35 cellular contexts compared by ENCODE assay signal in the genomic region with DNA sequence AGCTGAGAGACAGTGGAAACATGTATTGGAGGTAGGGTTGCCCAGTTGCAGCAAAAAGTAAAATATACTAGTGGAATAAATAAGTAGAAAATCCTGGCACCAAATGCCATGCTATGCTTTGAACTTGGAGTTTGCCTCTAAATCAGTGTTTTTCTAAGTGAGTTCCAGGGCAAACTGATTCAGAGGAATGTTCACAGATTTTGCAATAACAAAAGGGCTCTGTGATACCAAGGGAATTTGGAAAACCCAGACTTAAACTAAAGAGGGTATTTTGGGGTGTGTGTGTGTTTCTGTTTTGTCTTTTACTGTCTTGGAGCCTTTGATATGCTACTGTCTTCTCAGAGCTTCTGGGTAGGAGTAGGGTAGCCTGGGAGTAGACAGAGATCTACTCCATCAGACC. TPM values are rescaled to one million over a fixed set of nuclear protein-coding genes. Genes with fewer than 3 reads are reported as not detected.
"Had no signal": no experiment of that assay in that cellular context is flagged by ENCODE, and none has a peak within 500 bp of the region (broad histone marks: within the 10 kb centered on the region; RNA-seq: fewer than 3 reads in every experiment).

No MANE protein-coding gene starts in this region.

- H3K4me1 ChIP-seq: Peyer's patch, SJSA1 had no signal

- H3K9me3 ChIP-seq: Peyer's patch, SJSA1, SK-N-SH had no signal

- H3K27me3 ChIP-seq: Peyer's patch, SJSA1 had no signal

- H3K4me3 Mint-ChIP-seq: activated B cell treated with CpG ODN at 0.5 μM for 24 hours; activated CD4-positive, alpha-beta memory T cell treated with anti-CD3 and anti-CD28 coated beads for 36 hours; activated naive CD4-positive, alpha-beta T cell treated with anti-CD3 and anti-CD28 coated beads for 36 hours; activated T-cell treated with anti-CD3 and anti-CD28 coated beads, Interleukin-2, amount 50 U/mL, for 4 hours; activated T-helper 1 cell treated with anti-CD3 and anti-CD28 coated beads, Interleukin-12 subunit alpha, Interleukin-12 subunit beta, Interleukin-2, Interleukin-4 antibody, amounts not matched to agents 30 ng/mL and 10 ng/mL and 1 ng/mL, durations not matched to agents 14 hours and 24 hours and 36 hours; central memory CD8-positive, alpha-beta T cell had no signal

- H3K27ac ChIP-seq: cardiac muscle cell, Peyer's patch, SJSA1, VCaP had no signal

- H3K4me2 ChIP-seq: SK-N-SH had no signal

- ATAC-seq: activated naive CD4-positive, alpha-beta T cell treated with anti-CD3 and anti-CD28 coated beads, Interleukin-2, amount 50 U/mL, for 72 hours; activated T-cell treated with anti-CD3 and anti-CD28 coated beads, Interleukin-2, amount 50 U/mL, for 4 hours; PC-3 had no signal

- H3K36me3 ChIP-seq: cardiac muscle cell, Peyer's patch, SJSA1 had no signal

- H3K36me3 Mint-ChIP-seq: activated naive CD4-positive, alpha-beta T cell treated with anti-CD3 and anti-CD28 coated beads, Interleukin-2, amount 50 U/mL, for 72 hours had no signal

- H3K4me3 ChIP-seq: cardiac muscle cell, Peyer's patch, SJSA1 had no signal

- H3K9me3 Mint-ChIP-seq: activated B cell treated with CpG ODN at 0.5 μM for 24 hours; activated CD4-positive, alpha-beta memory T cell treated with anti-CD3 and anti-CD28 coated beads for 36 hours; activated naive CD4-positive, alpha-beta T cell treated with anti-CD3 and anti-CD28 coated beads for 36 hours; activated naive CD4-positive, alpha-beta T cell treated with anti-CD3 and anti-CD28 coated beads, Interleukin-2, amount 50 U/mL, for 72 hours; activated T-cell treated with anti-CD3 and anti-CD28 coated beads, Interleukin-2, amount 50 U/mL, for 4 hours; activated T-helper 1 cell treated with anti-CD3 and anti-CD28 coated beads, Interleukin-12 subunit alpha, Interleukin-12 subunit beta, Interleukin-2, Interleukin-4 antibody, amounts not matched to agents 30 ng/mL and 10 ng/mL and 1 ng/mL, durations not matched to agents 14 hours and 24 hours and 36 hours; central memory CD8-positive, alpha-beta T cell had no signal

- DNase-seq: activated B cell treated with CpG ODN at 0.5 μM for 24 hours; activated CD4-positive, alpha-beta memory T cell treated with anti-CD3 and anti-CD28 coated beads for 36 hours; activated CD4-positive, alpha-beta T cell treated with anti-CD3 and anti-CD28 coated beads for 4 hours; activated CD4-positive, alpha-beta T cell treated with anti-CD3 and anti-CD28 coated beads, Interleukin-2, amount 50 U/mL, for 1 hour; activated CD4-positive, CD25-positive, alpha-beta regulatory T cell treated with anti-CD3 and anti-CD28 coated beads, Interleukin-2, amount 50 U/mL, for 72 hours; activated CD8-positive, alpha-beta memory T cell treated with anti-CD3 and anti-CD28 coated beads, Interleukin-2, amount 50 U/mL, for 4 hours; activated gamma-delta T cell treated with Interleukin-2 at 50 U/mL for 16 hours; activated naive CD4-positive, alpha-beta T cell treated with anti-CD3 and anti-CD28 coated beads for 36 hours; activated T-cell treated with anti-CD3 and anti-CD28 coated beads for 4 hours; activated T-cell treated with anti-CD3 and anti-CD28 coated beads, Interleukin-2, amount 50 U/mL, for 4 hours; anterior cingulate cortex; Karpas-422; KBM-7; NCI-H1105; NCI-H1417 treated with DMSO at 0.1 percent for 48 hours; NCI-H187 treated with DMSO at 0.1 percent for 48 hours; NCI-H2081; NCI-H2171 treated with DMSO at 0.1 percent for 48 hours; NCI-H226; NCI-H446 treated with DMSO at 0.1 percent for 48 hours; NCI-H524; NCI-H69; PC-3; Peyer's patch; RPMI8226; SHP77 treated with DMSO at 0.1 percent for 48 hours; SK-N-SH; T-helper 2 cell; T-helper 9 cell had no signal

- H3K9ac ChIP-seq: SK-N-SH had no signal

- H3K4me1 Mint-ChIP-seq: activated B cell treated with CpG ODN at 0.5 μM for 24 hours; central memory CD8-positive, alpha-beta T cell had no signal

- H3K27ac Mint-ChIP-seq: activated B cell treated with CpG ODN at 0.5 μM for 24 hours; activated CD4-positive, alpha-beta memory T cell treated with anti-CD3 and anti-CD28 coated beads for 36 hours; activated naive CD4-positive, alpha-beta T cell treated with anti-CD3 and anti-CD28 coated beads for 36 hours; activated naive CD4-positive, alpha-beta T cell treated with anti-CD3 and anti-CD28 coated beads, Interleukin-2, amount 50 U/mL, for 72 hours; activated T-helper 1 cell treated with anti-CD3 and anti-CD28 coated beads, Interleukin-12 subunit alpha, Interleukin-12 subunit beta, Interleukin-2, Interleukin-4 antibody, amounts not matched to agents 30 ng/mL and 10 ng/mL and 1 ng/mL, durations not matched to agents 14 hours and 24 hours and 36 hours had no signal

RNA-seq across cellular contexts. Expression of a gene that starts 39.9 kb away (rescaled TPM):
- total RNA-seq: PC-3 had no signal
- polyA plus RNA-seq: cardiac muscle cell had no signal
